ENCODE assay signal across 12 cellular contexts in the genomic region with DNA sequence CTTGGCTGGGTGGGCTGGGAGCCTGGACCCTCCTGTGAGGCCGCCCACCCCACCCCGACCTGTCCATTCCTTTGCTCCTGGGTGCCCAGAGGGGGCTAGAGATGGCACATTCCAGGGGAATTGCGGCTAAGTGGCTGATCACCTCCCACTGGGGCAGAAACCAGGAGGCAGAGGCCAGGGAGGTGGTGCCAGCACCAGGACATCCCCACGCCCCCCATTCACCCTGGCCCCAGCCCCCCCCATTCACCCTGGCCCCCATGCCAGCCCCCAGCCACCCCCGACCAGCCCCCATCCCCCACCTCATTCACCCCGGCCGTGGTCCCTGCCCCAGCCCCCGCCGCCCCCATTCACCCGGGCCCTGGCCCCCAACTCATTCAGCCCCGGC. TPM values are rescaled to one million over a fixed set of nuclear protein-coding genes. Genes with fewer than 3 reads are reported as not detected.
DNase-seq lines count a peak whose midpoint lies in the region; ATAC-seq and TF ChIP-seq lines count a peak whose summit lies in the region.
"Had no signal": no experiment of that assay in that cellular context is flagged by ENCODE, and none has a peak within 500 bp of the region (broad histone marks: within the 10 kb centered on the region; RNA-seq: fewer than 3 reads in every experiment).

No MANE protein-coding gene starts in this region.

- no peak overlapping the region for H4K5ac ChIP-seq in IMR-90 (ENCODE audit: low read depth, low read length)

- no peak overlapping the region for H3K4ac ChIP-seq in IMR-90 (ENCODE audit: low read depth, low read length)

- POLR2A ChIA-PET in IMR-90 (lab: Charles Lee; ENCODE audit: unreplicated experiment), result no interaction called here

- H3K4me2 ChIP-seq in IMR-90 (ENCODE audit: low read depth, low read length) (no peak overlapping the region), osteoblast (ENCODE audit: insufficient read depth, low read length) (no peak overlapping the region)
- H3K4me2 ChIP-seq: GM23338 had no signal

- H2BK20ac ChIP-seq in IMR-90 (ENCODE audit: low read depth, low read length), result no peak overlapping the region

- no peak for DNase-seq in IMR-90
- DNase-seq in osteoblast (ENCODE audit: insufficient read length, low spot score, missing footprints), result peak; percentile 91
- no peak for DNase-seq in DMS79 treated with DMSO at 0.1 percent for 48 hours (lab: John Stamatoyannopoulos, UW)
- no peak for DNase-seq in NOMO-1 (lab: John Stamatoyannopoulos, UW; ENCODE audit: unreplicated experiment in 2 of 2)
- DNase-seq: CD4-positive, CD25-positive, alpha-beta regulatory T cell; DMS 273 treated with DMSO at 0.1 percent for 48 hours; H7 had no signal

- no peak overlapping the region for H3K56ac ChIP-seq in IMR-90 (ENCODE audit: extremely low read depth, insufficient read depth, low read length)

- no TSS peak for BruUV-seq in IMR-90 (replicated peaks; lab: Mats Ljungman, UMichigan)

- TF ChIP-seq POLR2A in IMR-90 (IDR thresholded peaks at IDR 0.05; ENCODE audit: low read depth, low read length), result no peak

- H4K8ac ChIP-seq in IMR-90 (ENCODE audit: low read depth in 2 of 2, low read length in 2 of 2), result no peak overlapping the region

- no peak overlapping the region for H3K23ac ChIP-seq in IMR-90 (ENCODE audit: low read depth, low read length)

- no peaks in the 10 kb centered on the region for H3K9me1 ChIP-seq in IMR-90 (ENCODE audit: insufficient read depth, low read length)

- H2AK9ac ChIP-seq in IMR-90 (replicated peaks; ENCODE audit: low read depth, low read length, poor library complexity), result peak overlapping the region; percentile 1

- intact Hi-C loops in IMR-90 (cut with micrococcal nuclease), result no loop called here

- no peak overlapping the region for H3K14ac ChIP-seq in IMR-90 (replicated peaks; ENCODE audit: low read depth, low read length)

- H3K79me1 ChIP-seq in IMR-90 (ENCODE audit: low read depth in 1 of 2, low read length in 2 of 2), result peaks cover 0 to 7% of the 10 kb centered on the region in 2 experiments; a peak in 1 of 4 replicates

- H3K4me1 ChIP-seq in IMR-90 (ENCODE audit: control insufficient read depth, insufficient read depth, low read length), result peaks cover 16% of the 10 kb centered on the region
- H3K4me1 ChIP-seq in osteoblast (ENCODE audit: insufficient read depth, low read length), result no peaks in the 10 kb centered on the region

- H2AK5ac ChIP-seq in IMR-90 (ENCODE audit: low read depth, low read length), result 0 out of 2 replicates have a peak overlapping the region, but pooled peaks have one; percentile 16

- H3K18ac ChIP-seq in IMR-90 (ENCODE audit: low read depth, low read length), result no peak overlapping the region

- H3K9ac ChIP-seq in IMR-90 (ENCODE audit: low read depth, low read length), result no peak overlapping the region

- H2AFZ ChIP-seq in IMR-90 (replicated peaks; ENCODE audit: low read length, poor library complexity) (no peak overlapping the region), osteoblast (ENCODE audit: low read length) (no peak overlapping the region)
- H2AFZ ChIP-seq: GM23338 had no signal

- H3K27ac ChIP-seq in C4-2B (peak overlapping the region; percentile 100), IMR-90 (ENCODE audit: insufficient read depth, low read length) (no peak overlapping the region), osteoblast (ENCODE audit: low read depth, low read length) (no peak overlapping the region)

- H4K91ac ChIP-seq in IMR-90 (ENCODE audit: insufficient read depth, low read depth, low read length), result no peak overlapping the region

- no peak overlapping the region for H2BK15ac ChIP-seq in IMR-90 (ENCODE audit: low read depth, low read length)

- no peaks in the 10 kb centered on the region for H3K79me2 ChIP-seq in osteoblast (ENCODE audit: insufficient read depth, low read length)

- H3K4me3 ChIP-seq in IMR-90 (ENCODE audit: insufficient read depth, low read depth, low read length) (no peak overlapping the region), osteoblast (ENCODE audit: insufficient read depth, low read length) (no peak overlapping the region)
- H3K4me3 ChIP-seq: GM12878, GM23338 had no signal

- in situ Hi-C loops in IMR-90 (cut with MboI; ENCODE audit: low sequenced_read_pairs), result no loop called here

- H3K9me3 ChIP-seq in IMR-90 (ENCODE audit: control insufficient read depth, insufficient read depth, low read length) (no peaks in the 10 kb centered on the region), osteoblast (ENCODE audit: low read depth, low read length) (no peaks in the 10 kb centered on the region)

- CTCF ChIA-PET in IMR-90 (lab: Yijun Ruan, JAX), result no interaction called here

- no peak overlapping the region for H2BK120ac ChIP-seq in IMR-90 (ENCODE audit: low read depth, low read length)

- ATAC-seq in IMR-90 (ENCODE audit: low read depth), result no peak
- ATAC-seq: GM23338 had no signal

- no peaks in the 10 kb centered on the region for H4K20me1 ChIP-seq in IMR-90 (ENCODE audit: insufficient read depth, low read length)
- peaks cover 5% of the 10 kb centered on the region for H4K20me1 ChIP-seq in osteoblast (ENCODE audit: insufficient read depth, low read length)

- TF ChIP-seq RAD21 in IMR-90 (IDR thresholded peaks at IDR 0.05; ENCODE audit: low read length), result no peak

- no CpG with 5 or more reads among the region's 11 CpGs for WGBS in IMR-90 (ENCODE audit: extremely low coverage in 2 of 2, insufficient read length in 1 of 2), 2 experiments

- TF ChIP-seq CTCF in C4-2B (conservative IDR thresholded peaks at IDR 0.05), result no peak
- no peak for TF ChIP-seq CTCF in IMR-90 (conservative IDR thresholded peaks at IDR 0.05; ENCODE audit: low read depth, low read length)
- no peak for TF ChIP-seq CTCF in osteoblast (IDR thresholded peaks at IDR 0.05; ENCODE audit: extremely low read depth, low read depth, low read length)

- no peak overlapping the region for H2BK5ac ChIP-seq in IMR-90 (ENCODE audit: low read depth, low read length, poor library complexity, severe bottlenecking)

- H3K27me3 ChIP-seq in IMR-90 (ENCODE audit: control insufficient read depth, insufficient read depth, low read length), result no peaks in the 10 kb centered on the region
- peaks cover 25% of the 10 kb centered on the region for H3K27me3 ChIP-seq in osteoblast (ENCODE audit: insufficient read depth, low read length)

- dilution Hi-C loops in IMR-90 (cut with HindIII; ENCODE audit: low sequenced_read_pairs, unreplicated experiment), result no loop called here

- H3K36me3 ChIP-seq in IMR-90 (ENCODE audit: control insufficient read depth, insufficient read depth, low read length) (peaks cover 2% of the 10 kb centered on the region; the same call in 1 of the 2 replicates), osteoblast (ENCODE audit: insufficient read depth, low read length) (no peaks in the 10 kb centered on the region)

TF ChIP-seq in IMR-90, 13 proteins besides CTCF, POLR2A, EP300 and RAD21:
- TF ChIP-seq MAFK (IDR thresholded peaks at IDR 0.05; ENCODE audit: low read depth, low read length) (no peak), NFE2L2 (IDR thresholded peaks at IDR 0.05; ENCODE audit: low read depth, low read length) (no peak), MAZ (IDR thresholded peaks at IDR 0.05; ENCODE audit: borderline replicate concordance, low read depth, low read length) (no peak)

RNA-seq across cellular contexts. Expression of gene C1QTNF12, which starts 6.2 kb away (rescaled TPM):
- total RNA-seq in IMR-90 (2012; rRNA removed) (0.36 TPM in 1 of 2 replicates, not detected in the other), osteoblast (0.36 and 0.59 TPM in 2 replicates)
- polyA plus RNA-seq in IMR-90 (2012; rRNA removed), result 1.1 and 2.6 TPM in 2 replicates
- 0.65 and 0.84 TPM in 2 replicates for polyA plus RNA-seq in IMR-90 (2012; cell fraction: cytosol; rRNA removed)
- polyA plus RNA-seq in IMR-90 (2012; cell fraction: nucleus; rRNA removed; ENCODE audit: low replicate concordance), result 8.4 and 27.4 TPM in 2 replicates

RNA-seq across cellular contexts. Expression of gene B3GALT6, which starts 8.3 kb away (rescaled TPM):
- total RNA-seq in IMR-90 (2012; rRNA removed) (12.2 and 18.3 TPM in 2 replicates), osteoblast (26.5 and 29.7 TPM in 2 replicates)
- 23.0 and 29.2 TPM in 2 replicates for polyA plus RNA-seq in IMR-90 (2012; rRNA removed)
- 24.3 and 37.0 TPM in 2 replicates for polyA plus RNA-seq in IMR-90 (2012; cell fraction: cytosol; rRNA removed)
- 10.2 and 16.5 TPM in 2 replicates for polyA plus RNA-seq in IMR-90 (2012; cell fraction: nucleus; rRNA removed; ENCODE audit: low replicate concordance)

RNA-seq across cellular contexts. Expression of gene SDF4, which starts 8.5 kb away (rescaled TPM):
- total RNA-seq in IMR-90 (2012; rRNA removed), result 57.0 and 69.4 TPM in 2 replicates
- polyA plus RNA-seq in IMR-90 (2012; rRNA removed), result 250 and 252 TPM in 2 replicates
- 292 and 384 TPM in 2 replicates for polyA plus RNA-seq in IMR-90 (2012; cell fraction: cytosol; rRNA removed)
- 224 and 287 TPM in 2 replicates for polyA plus RNA-seq in IMR-90 (2012; cell fraction: nucleus; rRNA removed; ENCODE audit: low replicate concordance)
- 136 and 151 TPM in 2 replicates for total RNA-seq in osteoblast

RNA-seq across cellular contexts. Expression of gene TNFRSF4, which starts 26.4 kb away (rescaled TPM):
- total RNA-seq in IMR-90 (2012; rRNA removed) (not detected in 2 replicates), osteoblast (under 0.01 TPM in 1 of 2 replicates, not detected in the other)
- 0.15 and 0.44 TPM in 2 replicates for polyA plus RNA-seq in IMR-90 (2012; rRNA removed)
- 0.23 and 0.40 TPM in 2 replicates for polyA plus RNA-seq in IMR-90 (2012; cell fraction: cytosol; rRNA removed)
- polyA plus RNA-seq in IMR-90 (2012; cell fraction: nucleus; rRNA removed; ENCODE audit: low replicate concordance), result 0.63 and 1.3 TPM in 2 replicates
- total RNA-seq: G401, GM23338, HT-29 had no signal
- polyA plus RNA-seq: GM23338 had no signal

RNA-seq across cellular contexts. Expression of gene UBE2J2, which starts 33.3 kb away (rescaled TPM):
- total RNA-seq in IMR-90 (2012; rRNA removed), result 20.3 and 20.6 TPM in 2 replicates
- 62.3 and 67.5 TPM in 2 replicates for polyA plus RNA-seq in IMR-90 (2012; rRNA removed)
- 55.5 and 69.4 TPM in 2 replicates for polyA plus RNA-seq in IMR-90 (2012; cell fraction: cytosol; rRNA removed)
- polyA plus RNA-seq in IMR-90 (2012; cell fraction: nucleus; rRNA removed; ENCODE audit: low replicate concordance), result 93.5 and 102 TPM in 2 replicates
- total RNA-seq in osteoblast, result 31.2 and 32.6 TPM in 2 replicates
